Comparison of ENCODE assay signal across 12 cellular contexts in genomic region chr14:100474176-100474575, GRCh38.
"Had no signal": no experiment of that assay in that cellular context is flagged by ENCODE, and none has a peak within 500 bp of the region (broad histone marks: within the 10 kb centered on the region; RNA-seq: fewer than 3 reads in every experiment).

No MANE protein-coding gene starts in this region.

- H3K4me3 ChIP-seq: lung, right atrium auricular region had no signal

- H3K27me3 Mint-ChIP-seq: activated CD4-positive, alpha-beta T cell treated with anti-CD3 and anti-CD28 coated beads, Interleukin-2, amount 10 ng/mL, durations not matched to agents 7 days and 5 days; naive thymus-derived CD4-positive, alpha-beta T cell had no signal

- H3K9me3 Mint-ChIP-seq: activated CD4-positive, alpha-beta T cell treated with anti-CD3 and anti-CD28 coated beads, Interleukin-2, amount 10 ng/mL, durations not matched to agents 7 days and 5 days; naive thymus-derived CD4-positive, alpha-beta T cell had no signal

- ATAC-seq: esophagus mucosa; naive thymus-derived CD4-positive, alpha-beta T cell had no signal

- H3K27ac Mint-ChIP-seq: activated CD4-positive, alpha-beta T cell treated with anti-CD3 and anti-CD28 coated beads, Interleukin-2, amount 10 ng/mL, durations not matched to agents 7 days and 5 days; naive thymus-derived CD4-positive, alpha-beta T cell had no signal

- H3K4me3 Mint-ChIP-seq: activated CD4-positive, alpha-beta T cell treated with anti-CD3 and anti-CD28 coated beads, Interleukin-2, amount 10 ng/mL, durations not matched to agents 7 days and 5 days; naive thymus-derived CD4-positive, alpha-beta T cell had no signal

- DNase-seq: activated CD4-positive, alpha-beta T cell treated with anti-CD3 and anti-CD28 coated beads, Interleukin-2, amount 10 ng/mL, durations not matched to agents 7 days and 5 days; activated CD4-positive, CD25-positive, alpha-beta regulatory T cell; activated naive CD4-positive, alpha-beta T cell treated with anti-CD3 and anti-CD28 coated beads, Interleukin-2, amount 50 U/mL, for 16 hours; activated T-cell treated with anti-CD3 and anti-CD28 coated beads for 4 hours; cerebellar nuclear complex; naive thymus-derived CD4-positive, alpha-beta T cell; small intestine had no signal

- FAIRE-seq: endometrium, small intestine, urothelium cell line had no signal
